ENCODE assay signal across 9 cellular contexts in the genomic region with DNA sequence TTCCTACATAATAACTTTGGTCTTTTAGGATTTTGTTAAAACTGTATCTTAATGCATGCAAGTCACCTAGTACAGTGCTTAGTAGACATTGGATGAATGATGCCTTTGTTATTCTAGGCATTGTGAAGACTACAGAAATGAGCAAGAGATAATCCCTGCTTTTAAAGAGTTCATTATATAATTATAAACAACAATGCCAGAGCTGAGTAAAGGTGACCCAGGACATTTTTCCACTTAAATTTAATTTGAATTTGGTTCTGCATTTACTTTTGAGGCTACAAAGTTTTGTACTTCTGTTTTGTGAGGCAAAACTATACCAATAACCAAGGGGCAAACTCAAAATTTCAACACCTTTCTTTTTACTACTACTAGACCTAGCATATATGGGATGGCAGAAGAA.
"Had no signal": no experiment of that assay in that cellular context is flagged by ENCODE, and none has a peak within 500 bp of the region (broad histone marks: within the 10 kb centered on the region; RNA-seq: fewer than 3 reads in every experiment).

No MANE protein-coding gene starts in this region.

- H3K36me3 ChIP-seq: HAP-1 had no signal

- H3K9ac ChIP-seq: GM23248 had no signal

- H3K4me3 ChIP-seq: GM23248, GM23338, HAP-1 had no signal

- H3K27ac ChIP-seq: GM23248 had no signal

- H2AFZ ChIP-seq: GM23248 had no signal

- ATAC-seq: GM23338, HCT116 had no signal

- H3K9me3 ChIP-seq: HAP-1 had no signal

- DNase-seq: GM23248, GOT3, H7, H9, HCEC 1CT, HFFc6 had no signal

- H3K4me2 ChIP-seq: GM23338 had no signal
